Comparison of ENCODE assay signal across 8 cellular contexts in the genomic region with DNA sequence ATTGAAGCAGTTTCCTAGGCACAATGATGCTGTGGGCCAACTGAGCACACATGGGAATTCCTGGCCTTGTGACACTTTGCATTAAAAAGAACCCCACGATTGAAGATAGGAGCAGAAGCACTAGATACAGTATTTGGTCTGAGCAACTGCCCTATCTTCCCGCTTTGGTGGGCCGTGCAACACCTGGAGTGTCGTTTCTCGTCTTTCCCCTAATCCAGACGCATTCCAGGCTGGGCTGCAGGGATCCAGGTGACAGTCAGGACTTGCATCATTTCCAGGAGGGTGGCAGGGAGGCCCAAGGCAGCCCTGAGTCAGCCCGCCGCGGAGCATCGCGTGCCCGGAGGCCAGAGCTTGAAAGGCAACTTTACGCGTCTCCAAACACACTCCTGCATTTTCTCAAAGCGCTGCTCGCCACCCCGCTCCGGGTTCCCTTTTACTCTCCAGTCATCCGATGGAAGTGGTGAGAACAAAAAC. TPM values are rescaled to one million over a fixed set of nuclear protein-coding genes. Genes with fewer than 3 reads are reported as not detected.
A peak's percentile ranks its signal among the peaks of the same experiment; 100 is the strongest.
DNase-seq lines count a peak whose midpoint lies in the region; ATAC-seq, FAIRE-seq and TF ChIP-seq lines count a peak whose summit lies in the region.

No MANE protein-coding gene starts in this region.

- intact Hi-C loops in pancreas (cut with DNase I), result no loop called here

- H3K27ac ChIP-seq in A549 (peak overlapping the region; percentile 88 to 97), GM23248 (peak overlapping the region; percentile 86), epithelial cell of prostate (peak overlapping the region; percentile 95), pancreas (peak overlapping the region; percentile 55 to 69 (median 60))

- H3K4me1 ChIP-seq in A549, result peaks cover 23% of the 10 kb centered on the region
- H3K4me1 ChIP-seq in GM23248 (ENCODE audit: insufficient read depth), result peaks cover 29% of the 10 kb centered on the region
- H3K4me1 ChIP-seq in pancreas, result peaks cover 9 to 14% (median 12%) of the 10 kb centered on the region in 3 donors

- peaks cover 18% of the 10 kb centered on the region for H3K36me3 ChIP-seq in GM23248 (ENCODE audit: low read depth)
- H3K36me3 ChIP-seq in pancreas, result no peaks in the 10 kb centered on the region

- in situ Hi-C loops in GM23248 (cut with MboI), result no loop called here

- H2AFZ ChIP-seq in GM23248, result peak overlapping the region; percentile 81

- no peak for TF ChIP-seq EP300 in A549 (IDR thresholded peaks at IDR 0.05)

- TF ChIP-seq CTCF in A549 (IDR thresholded peaks at IDR 0.05) (no peak), pancreas (IDR thresholded peaks at IDR 0.05) (no peak)

- peak overlapping the region; percentile 87 for H3K9ac ChIP-seq in GM23248

- H3K4me2 ChIP-seq in A549, result peak overlapping the region; percentile 86
- H3K4me2 ChIP-seq in GM23248 (ENCODE audit: unreplicated experiment), result peak overlapping the region; percentile 83

- H3F3A ChIP-seq in GM23248 (ENCODE audit: insufficient read depth), result peaks cover 35% of the 10 kb centered on the region

- H3K9me3 ChIP-seq in A549, result no peaks in the 10 kb centered on the region
- H3K9me3 ChIP-seq in GM23248 (ENCODE audit: low read depth), result no peaks in the 10 kb centered on the region
- no peaks in the 10 kb centered on the region for H3K9me3 ChIP-seq in pancreas

- CTCF ChIA-PET in A549 (lab: Yijun Ruan, JAX), result interaction anchor here (1.2 to 9.5 kb wide), 6 partner anchors 9 to 287 kb away, joined by 3 to 129 read pairs (median 18); partner anchors contain the start of gene BOD1

- WGBS in A549 (ENCODE audit: missing lambda C conversion rate), result 3% methylated on average over 19 of the region's 19 CpGs
- 1 to 2% methylated on average over 19 of the region's 19 CpGs for WGBS in GM23248 (ENCODE audit: low coverage in 1 of 2, low lambda C conversion rate in 2 of 2, missing lambda C conversion rate in 2 of 2), 2 experiments
- 1 to 2% methylated on average over 19 of the region's 19 CpGs for WGBS in pancreas, 2 donors

- TF ChIP-seq POLR2A in A549 (IDR thresholded peaks at IDR 0.05; ENCODE audit: low read length), result no peak

- no peaks in the 10 kb centered on the region for H3K27me3 ChIP-seq in GM23248 (replicated peaks; ENCODE audit: insufficient read depth)
- no peaks in the 10 kb centered on the region for H3K27me3 ChIP-seq in pancreas

- peaks cover 43% of the 10 kb centered on the region for H3K79me2 ChIP-seq in GM23248 (ENCODE audit: insufficient read depth)

- ATAC-seq in A549, result peak; percentile 34 to 54
- ATAC-seq in SK-N-SH treated with all-trans-retinoic acid at 6 μM for 48 hours, result 0 out of 3 replicates have a peak, but pooled peaks have one; percentile 8
- ATAC-seq in pancreas, result peak; percentile 24 to 45 (median 29)
- no peak for ATAC-seq in GM18907 (IDR thresholded peaks at IDR 0.05; ENCODE audit: unreplicated experiment)

- no peaks in the 10 kb centered on the region for H4K20me1 ChIP-seq in GM23248 (ENCODE audit: insufficient read depth)

- peak overlapping the region; percentile 87 for H3K4me3 ChIP-seq in A549
- H3K4me3 ChIP-seq in GM23248, result peak overlapping the region; percentile 88
- peak overlapping the region in 3 of 4 donors; percentile 52 to 64 (median 60) for H3K4me3 ChIP-seq in pancreas

- POLR2A ChIA-PET in A549 (lab: Yijun Ruan, JAX), result interaction anchor here (0.6 to 2.6 kb wide), 18 partner anchors 9 to 438 kb away, joined by 3 to 23 read pairs (median 4); partner anchors contain the start of gene BOD1

- DNase-seq in A549 (ENCODE audit: low read depth in 1 of 2, low spot score in 1 of 2) (peak; percentile 47 to 69), GM23248 (peak; percentile 94), epithelial cell of prostate (ENCODE audit: low read depth, low spot score) (peak; percentile 59), pancreas (peak in 5 of 6 donors; percentile 44 to 77 (median 63)), NCI-H2081 treated with DMSO at 0.1 percent for 48 hours (lab: John Stamatoyannopoulos, UW) (no peak), activated gamma-delta T cell treated with Interleukin-2 at 50 U/mL for 16 hours (no peak)

- TF ChIP-seq RAD21 in A549 (conservative IDR thresholded peaks at IDR 0.05 in 1 of 2, IDR thresholded peaks at IDR 0.05 in 1 of 2), result no peak

- FAIRE-seq in A549 (lab: Jason Lieb, UNC) (no peak), pancreas (lab: Jason Lieb, UNC) (no peak)

- no peaks in the 10 kb centered on the region for H3K9me2 ChIP-seq in GM23248 (ENCODE audit: insufficient read depth)

TF ChIP-seq in A549, 52 proteins besides CTCF, POLR2A, EP300 and RAD21:
- peak; percentile 15 to 24; a peak in 2 of 4 replicates for TF ChIP-seq CEBPB (IDR thresholded peaks at IDR 0.05)
- no peak for TF ChIP-seq CBX8 (IDR thresholded peaks at IDR 0.05)
- no peak for TF ChIP-seq GATA3 (IDR thresholded peaks at IDR 0.05; ENCODE audit: borderline replicate concordance)

TF ChIP-seq in SK-N-SH treated with all-trans-retinoic acid at 6 μM for 48 hours, 23 proteins besides CTCF, POLR2A, EP300 and RAD21 (continues in another document):
- no peak for TF ChIP-seq ZFP30 (CRISPR knock-in tag; IDR thresholded peaks at IDR 0.05)
- TF ChIP-seq, protein P1, sequence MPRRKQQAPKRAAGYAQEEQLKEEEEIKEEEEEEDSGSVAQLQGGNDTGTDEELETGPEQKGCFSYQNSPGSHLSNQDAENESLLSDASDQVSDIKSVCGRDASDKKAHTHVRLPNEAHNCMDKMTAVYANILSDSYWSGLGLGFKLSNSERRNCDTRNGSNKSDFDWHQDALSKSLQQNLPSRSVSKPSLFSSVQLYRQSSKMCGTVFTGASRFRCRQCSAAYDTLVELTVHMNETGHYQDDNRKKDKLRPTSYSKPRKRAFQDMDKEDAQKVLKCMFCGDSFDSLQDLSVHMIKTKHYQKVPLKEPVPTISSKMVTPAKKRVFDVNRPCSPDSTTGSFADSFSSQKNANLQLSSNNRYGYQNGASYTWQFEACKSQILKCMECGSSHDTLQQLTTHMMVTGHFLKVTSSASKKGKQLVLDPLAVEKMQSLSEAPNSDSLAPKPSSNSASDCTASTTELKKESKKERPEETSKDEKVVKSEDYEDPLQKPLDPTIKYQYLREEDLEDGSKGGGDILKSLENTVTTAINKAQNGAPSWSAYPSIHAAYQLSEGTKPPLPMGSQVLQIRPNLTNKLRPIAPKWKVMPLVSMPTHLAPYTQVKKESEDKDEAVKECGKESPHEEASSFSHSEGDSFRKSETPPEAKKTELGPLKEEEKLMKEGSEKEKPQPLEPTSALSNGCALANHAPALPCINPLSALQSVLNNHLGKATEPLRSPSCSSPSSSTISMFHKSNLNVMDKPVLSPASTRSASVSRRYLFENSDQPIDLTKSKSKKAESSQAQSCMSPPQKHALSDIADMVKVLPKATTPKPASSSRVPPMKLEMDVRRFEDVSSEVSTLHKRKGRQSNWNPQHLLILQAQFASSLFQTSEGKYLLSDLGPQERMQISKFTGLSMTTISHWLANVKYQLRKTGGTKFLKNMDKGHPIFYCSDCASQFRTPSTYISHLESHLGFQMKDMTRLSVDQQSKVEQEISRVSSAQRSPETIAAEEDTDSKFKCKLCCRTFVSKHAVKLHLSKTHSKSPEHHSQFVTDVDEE (CRISPR knock-in tag; IDR thresholded peaks at IDR 0.05), result no peak
- no peak for TF ChIP-seq ZC3H10 (CRISPR knock-in tag; IDR thresholded peaks at IDR 0.05)
- no peak for TF ChIP-seq ZNF70 (CRISPR knock-in tag; IDR thresholded peaks at IDR 0.05)
- no peak for TF ChIP-seq SNAI2 (CRISPR knock-in tag; IDR thresholded peaks at IDR 0.05)
- no peak for TF ChIP-seq CREB5 (CRISPR knock-in tag; IDR thresholded peaks at IDR 0.05; ENCODE audit: low read depth)
- TF ChIP-seq PATZ1 (CRISPR knock-in tag; IDR thresholded peaks at IDR 0.05; ENCODE audit: borderline replicate concordance), result no peak
- TF ChIP-seq CSDC2 (CRISPR knock-in tag; IDR thresholded peaks at IDR 0.05), result no peak
- TF ChIP-seq ZNF8 (CRISPR knock-in tag; IDR thresholded peaks at IDR 0.05), result no peak

RNA-seq across cellular contexts. Expression of gene STC2, which starts 0.7 kb away (rescaled TPM):
- polyA plus RNA-seq in A549 (2011; rRNA removed), result 30.8 and 46.1 TPM in 2 replicates
- 19.1 and 31.4 TPM in 2 replicates for polyA plus RNA-seq in A549 (2012; cell fraction: cytosol; rRNA removed)
- 39.8 and 46.9 TPM in 2 replicates for polyA plus RNA-seq in A549 (2012; cell fraction: nucleus; rRNA removed)
- polyA plus RNA-seq in A549 (2017; fragmentation: RNase III; extraction: RNeasy Plus Mini Kit Qiagen cat#74134 plus additional on column Dnase treatment), result 45.2 to 66.9 TPM (median 52.3 TPM) in 3 replicates
- 23.0 and 41.0 TPM in 2 replicates for polyA minus RNA-seq in A549 (2011; rRNA and poly(A)+ RNA removed)
- 281 and 330 TPM in 2 replicates for total RNA-seq in GM23248 (2014; rRNA removed; shearing (Covaris generic))
- 173 and 184 TPM in 2 replicates for polyA plus RNA-seq in GM23248 (2016; fragmentation: Nextera tagmentation; extraction: Ambion mirVana)
- total RNA-seq in pancreas, result 100 to 1,000 TPM in 1 of 6 donors, 10 to 100 TPM in 4, 1 to 10 TPM in 1; 6.8 to 117 (median 14.1) TPM
- polyA plus RNA-seq in pancreas, result 1 to 10 TPM; 6.1 to 6.9 TPM

Comparison
In these comparisons a context has a peak if more than half of its experiments do, and no peak if none do; other contexts are left out.
1. DNase-seq: peak in A549 (2 of 2), GM23248 (single experiment), epithelial cell of prostate (single experiment) and pancreas (5 of 6); none in NCI-H2081 treated with DMSO at 0.1 percent for 48 hours (single experiment) and activated gamma-delta T cell treated with Interleukin-2 at 50 U/mL for 16 hours (single experiment).
2. Peak in every context shown above with its lines, with median percentiles within 50 percentile points of each other: H3K27ac ChIP-seq and H3K4me3 ChIP-seq.